Comparison of ENCODE assay signal across 20 cellular contexts in genomic region chr10:12667006-12667405, GRCh38.
A peak's percentile ranks its signal among the peaks of the same experiment; 100 is the strongest.
DNase-seq lines count a peak whose midpoint lies in the region; ATAC-seq and TF ChIP-seq lines count a peak whose summit lies in the region.
"Had no signal": no experiment of that assay in that cellular context is flagged by ENCODE, and none has a peak within 500 bp of the region (broad histone marks: within the 10 kb centered on the region; RNA-seq: fewer than 3 reads in every experiment).

No MANE protein-coding gene starts in this region.

- no peaks in the 10 kb centered on the region for H3K9me3 ChIP-seq in SK-N-SH
- H3K9me3 ChIP-seq in neural cell (ENCODE audit: low read length): no peaks in the 10 kb centered on the region
- H3K9me3 ChIP-seq: A549 had no signal

- 83% methylated on average over 3 of the region's 3 CpGs for WGBS in SK-N-SH (ENCODE audit: low lambda C conversion rate)

- H3K4me2 ChIP-seq in SK-N-SH: no peak overlapping the region
- no peak overlapping the region for H3K4me2 ChIP-seq in neural cell (ENCODE audit: low read length)
- H3K4me2 ChIP-seq: A549, BLaER1 had no signal

- H3K79me2 ChIP-seq in SK-N-SH (ENCODE audit: insufficient read depth): no peaks in the 10 kb centered on the region
- H3K79me2 ChIP-seq in neural cell (replicated peaks; ENCODE audit: insufficient read depth, low read length): no peaks in the 10 kb centered on the region

- H3F3A ChIP-seq in SK-N-SH (replicated peaks; ENCODE audit: insufficient read depth): no peaks in the 10 kb centered on the region
- H3F3A ChIP-seq in neural cell (ENCODE audit: insufficient read depth, low read length, poor library complexity, severe bottlenecking): no peaks in the 10 kb centered on the region

- H4K20me1 ChIP-seq in SK-N-SH (ENCODE audit: insufficient read depth) (no peaks in the 10 kb centered on the region), neural cell (ENCODE audit: insufficient read depth) (no peaks in the 10 kb centered on the region)
- H4K20me1 ChIP-seq: BLaER1 had no signal

- H3K4me1 Mint-ChIP-seq in brain: peaks cover 49% of the 10 kb centered on the region
- H3K4me1 Mint-ChIP-seq: CD14-positive monocyte; CD4-positive, alpha-beta memory T cell had no signal

- no peak overlapping the region for H2AFZ ChIP-seq in SK-N-SH (ENCODE audit: low read depth)
- no peak overlapping the region for H2AFZ ChIP-seq in neural cell (ENCODE audit: low read depth, low read length)

- H3K4me3 Mint-ChIP-seq in brain: no peak overlapping the region
- H3K4me3 Mint-ChIP-seq: CD14-positive monocyte; CD4-positive, alpha-beta memory T cell had no signal

- ATAC-seq in SK-N-SH treated with all-trans-retinoic acid at 6 μM for 48 hours (no peak), HG02588 (IDR thresholded peaks at IDR 0.05; ENCODE audit: unreplicated experiment) (no peak)
- ATAC-seq: A549, HCT116 had no signal

- peaks cover 0 to 10% (median 8%) of the 10 kb centered on the region in 5 experiments for H3K9me3 Mint-ChIP-seq in brain

- H3K4me1 ChIP-seq in SK-N-SH (ENCODE audit: control insufficient read depth in 1 of 2, insufficient read depth in 2 of 2, low read depth in 1 of 2, low read length in 1 of 2): peaks cover 0 to 8% of the 10 kb centered on the region in 2 experiments; a peak in 2 of 4 replicates

- H3K9me2 ChIP-seq in SK-N-SH: no peaks in the 10 kb centered on the region
- H3K9me2 ChIP-seq in neural cell (ENCODE audit: insufficient read depth, low read length): no peaks in the 10 kb centered on the region

- TF ChIP-seq POLR2A in erythroblast (IDR thresholded peaks at IDR 0.05; ENCODE audit: low read length): no peak

- no peak overlapping the region for H3K4me3 ChIP-seq in SK-N-SH (ENCODE audit: low read depth in 2 of 2, low read length in 1 of 2)
- peak overlapping the region; percentile 23 for H3K4me3 ChIP-seq in neural cell (ENCODE audit: low read length)
- H3K4me3 ChIP-seq: A549, BLaER1 had no signal

- POLR2A ChIA-PET in SK-N-SH (lab: Yijun Ruan, JAX): no interaction called here

- CTCF ChIA-PET in SK-N-SH (lab: Yijun Ruan, JAX): interaction anchor here (1.5 to 2.7 kb wide), 2 partner anchors 11 to 237 kb away, joined by 3 to 10 read pairs; no protein-coding TSS in a partner anchor

- DNase-seq in SK-N-SH (peak; percentile 23), NCI-H128 (lab: John Stamatoyannopoulos, UW; ENCODE audit: unreplicated experiment) (no peak), erythroblast (lab: John Stamatoyannopoulos, UW) (no peak)
- DNase-seq: AML-193; CD4-positive, alpha-beta memory T cell; DMS153; DMS79; GDM1; GOT3; H7 had no signal

- no peaks in the 10 kb centered on the region for H3K27me3 Mint-ChIP-seq in brain
- H3K27me3 Mint-ChIP-seq: CD4-positive, alpha-beta memory T cell had no signal

- H3K27me3 ChIP-seq in SK-N-SH (ENCODE audit: insufficient read depth) (no peaks in the 10 kb centered on the region), neural cell (ENCODE audit: insufficient read depth, low read depth, low read length) (no peaks in the 10 kb centered on the region)
- H3K27me3 ChIP-seq: BLaER1 had no signal

- H3K27ac ChIP-seq in SK-N-SH (ENCODE audit: low read depth in 2 of 2, low read length in 1 of 2) (no peak overlapping the region), neural cell (ENCODE audit: low read length) (peak overlapping the region; percentile 44)
- H3K27ac ChIP-seq: 22Rv1, A549, BLaER1, HL-60 had no signal

- no peak overlapping the region for H3K9ac ChIP-seq in SK-N-SH
- no peak overlapping the region for H3K9ac ChIP-seq in neural cell (ENCODE audit: low read length)
- H3K9ac ChIP-seq: BLaER1 had no signal

- TF ChIP-seq EP300 in SK-N-SH (IDR thresholded peaks at IDR 0.05; ENCODE audit: borderline replicate concordance in 1 of 2, low read depth in 1 of 2, low read length in 1 of 2) (no peak), neural cell (conservative IDR thresholded peaks at IDR 0.05; ENCODE audit: poor library complexity, severe bottlenecking) (no peak)

- peaks cover 49% of the 10 kb centered on the region for H3K36me3 Mint-ChIP-seq in brain

- no peak for TF ChIP-seq CTCF in SK-N-SH (IDR thresholded peaks at IDR 0.05)
- TF ChIP-seq CTCF in brain (conservative IDR thresholded peaks at IDR 0.05): no peak
- no peak for TF ChIP-seq CTCF in neural cell (IDR thresholded peaks at IDR 0.05; ENCODE audit: poor library complexity, severe bottlenecking)

- peak overlapping the region in 3 of 5 experiments; percentile 12 to 31 (median 25) for H3K27ac Mint-ChIP-seq in brain
- H3K27ac Mint-ChIP-seq: CD14-positive monocyte had no signal

- TF ChIP-seq RAD21 in SK-N-SH (IDR thresholded peaks at IDR 0.05; ENCODE audit: low read length) (no peak), neural cell (conservative IDR thresholded peaks at IDR 0.05) (no peak)

- H3K36me3 ChIP-seq in SK-N-SH (replicated peaks in 1 of 2; ENCODE audit: control insufficient read depth in 1 of 2, insufficient read depth in 2 of 2, low read length in 1 of 2) (no peaks in the 10 kb centered on the region), neural cell (ENCODE audit: insufficient read depth, low read length) (no peaks in the 10 kb centered on the region)

TF ChIP-seq in SK-N-SH, 30 proteins besides CTCF, POLR2A, EP300 and RAD21:
- TF ChIP-seq SMC3 (IDR thresholded peaks at IDR 0.05; ENCODE audit: low read depth, low read length) (no peak), EZH2phosphoT487 (IDR thresholded peaks at IDR 0.05; ENCODE audit: borderline replicate concordance, low read depth) (no peak)

TF ChIP-seq in SK-N-SH treated with all-trans-retinoic acid at 6 μM for 48 hours, 23 proteins besides CTCF, POLR2A, EP300 and RAD21 (continues in another document):
- no peak for TF ChIP-seq BACH2 (CRISPR knock-in tag; IDR thresholded peaks at IDR 0.05; ENCODE audit: borderline replicate concordance)
- no peak for TF ChIP-seq TCF4 (CRISPR knock-in tag; IDR thresholded peaks at IDR 0.05; ENCODE audit: borderline replicate concordance)
- TF ChIP-seq TSHZ2 (CRISPR knock-in tag; IDR thresholded peaks at IDR 0.05): no peak
- TF ChIP-seq ZFP30 (CRISPR knock-in tag; IDR thresholded peaks at IDR 0.05): no peak
- TF ChIP-seq SNAI2 (CRISPR knock-in tag; IDR thresholded peaks at IDR 0.05): no peak
- no peak for TF ChIP-seq TOX (CRISPR knock-in tag; IDR thresholded peaks at IDR 0.05; ENCODE audit: borderline replicate concordance)
- no peak for TF ChIP-seq ZNF565 (CRISPR knock-in tag; conservative IDR thresholded peaks at IDR 0.05; ENCODE audit: low read depth)

TF ChIP-seq in neural cell, 6 proteins besides CTCF, POLR2A, EP300 and RAD21:
- no peak for TF ChIP-seq EZH2 (IDR thresholded peaks at IDR 0.05; ENCODE audit: borderline replicate concordance, insufficient read depth, low read length, poor library complexity, severe bottlenecking)
- no peak for TF ChIP-seq POLR2AphosphoS5 (IDR thresholded peaks at IDR 0.05)
- TF ChIP-seq TAF1 (IDR thresholded peaks at IDR 0.05; ENCODE audit: low read depth): no peak
- TF ChIP-seq SMC3 (conservative IDR thresholded peaks at IDR 0.05; ENCODE audit: poor library complexity): no peak
- TF ChIP-seq MXI1 (conservative IDR thresholded peaks at IDR 0.05; ENCODE audit: poor library complexity, severe bottlenecking): no peak
- no peak for TF ChIP-seq REST (IDR thresholded peaks at IDR 0.05; ENCODE audit: borderline replicate concordance)
